ENCODE assay signal across 1 cellular context in the genomic region with DNA sequence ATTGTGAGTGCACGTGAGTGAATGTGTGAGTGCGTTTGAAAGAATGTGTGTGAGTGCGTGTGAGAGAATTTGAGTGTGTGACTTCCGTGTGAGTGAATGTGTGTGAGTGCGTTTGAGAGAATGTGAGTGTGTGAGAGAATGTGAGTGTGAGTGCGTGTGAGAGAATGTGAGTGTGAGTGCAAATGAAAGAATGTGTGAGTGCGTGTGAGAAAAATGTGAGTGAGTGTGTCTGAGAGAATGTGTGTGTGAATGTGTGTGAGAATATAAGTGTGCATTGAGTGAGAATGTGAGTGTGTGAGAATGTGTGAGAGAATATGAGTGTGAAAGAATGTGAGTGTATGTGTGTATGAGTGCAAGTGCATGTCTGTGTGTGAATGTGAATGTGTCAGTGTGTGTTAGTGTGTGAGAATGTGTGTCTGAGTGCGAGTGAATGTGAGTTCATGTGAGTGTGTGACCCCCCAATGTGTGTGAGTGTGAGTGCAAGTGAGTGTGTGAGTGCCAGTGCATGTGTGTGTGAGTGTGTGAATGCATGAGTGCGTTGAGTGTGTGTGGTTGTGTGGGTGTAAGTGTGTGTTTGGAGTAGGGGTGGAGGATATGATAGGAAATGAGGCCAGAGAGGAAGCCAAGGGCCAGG.
TF ChIP-seq lines count a peak whose summit lies in the region.

No MANE protein-coding gene starts in this region.

TF ChIP-seq in GM12878, 131 proteins besides CTCF, POLR2A, EP300 and RAD21:
- no peak for TF ChIP-seq NR2C1 (IDR thresholded peaks at IDR 0.05)
- TF ChIP-seq BCL3 (IDR thresholded peaks at IDR 0.05; ENCODE audit: borderline replicate concordance, insufficient read depth, low read depth, low read length, poor library complexity, severe bottlenecking) = peak; percentile 71
- TF ChIP-seq, protein P1, sequence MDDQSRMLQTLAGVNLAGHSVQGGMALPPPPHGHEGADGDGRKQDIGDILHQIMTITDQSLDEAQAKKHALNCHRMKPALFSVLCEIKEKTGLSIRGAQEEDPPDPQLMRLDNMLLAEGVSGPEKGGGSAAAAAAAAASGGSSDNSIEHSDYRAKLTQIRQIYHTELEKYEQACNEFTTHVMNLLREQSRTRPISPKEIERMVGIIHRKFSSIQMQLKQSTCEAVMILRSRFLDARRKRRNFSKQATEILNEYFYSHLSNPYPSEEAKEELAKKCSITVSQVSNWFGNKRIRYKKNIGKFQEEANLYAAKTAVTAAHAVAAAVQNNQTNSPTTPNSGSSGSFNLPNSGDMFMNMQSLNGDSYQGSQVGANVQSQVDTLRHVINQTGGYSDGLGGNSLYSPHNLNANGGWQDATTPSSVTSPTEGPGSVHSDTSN (IDR thresholded peaks at IDR 0.05; ENCODE audit: insufficient replicate concordance, low read depth, low read length) = peak; percentile 21
- TF ChIP-seq NRF1 (conservative IDR thresholded peaks at IDR 0.05; ENCODE audit: low read depth, low read length) = no peak
- TF ChIP-seq, protein P2, sequence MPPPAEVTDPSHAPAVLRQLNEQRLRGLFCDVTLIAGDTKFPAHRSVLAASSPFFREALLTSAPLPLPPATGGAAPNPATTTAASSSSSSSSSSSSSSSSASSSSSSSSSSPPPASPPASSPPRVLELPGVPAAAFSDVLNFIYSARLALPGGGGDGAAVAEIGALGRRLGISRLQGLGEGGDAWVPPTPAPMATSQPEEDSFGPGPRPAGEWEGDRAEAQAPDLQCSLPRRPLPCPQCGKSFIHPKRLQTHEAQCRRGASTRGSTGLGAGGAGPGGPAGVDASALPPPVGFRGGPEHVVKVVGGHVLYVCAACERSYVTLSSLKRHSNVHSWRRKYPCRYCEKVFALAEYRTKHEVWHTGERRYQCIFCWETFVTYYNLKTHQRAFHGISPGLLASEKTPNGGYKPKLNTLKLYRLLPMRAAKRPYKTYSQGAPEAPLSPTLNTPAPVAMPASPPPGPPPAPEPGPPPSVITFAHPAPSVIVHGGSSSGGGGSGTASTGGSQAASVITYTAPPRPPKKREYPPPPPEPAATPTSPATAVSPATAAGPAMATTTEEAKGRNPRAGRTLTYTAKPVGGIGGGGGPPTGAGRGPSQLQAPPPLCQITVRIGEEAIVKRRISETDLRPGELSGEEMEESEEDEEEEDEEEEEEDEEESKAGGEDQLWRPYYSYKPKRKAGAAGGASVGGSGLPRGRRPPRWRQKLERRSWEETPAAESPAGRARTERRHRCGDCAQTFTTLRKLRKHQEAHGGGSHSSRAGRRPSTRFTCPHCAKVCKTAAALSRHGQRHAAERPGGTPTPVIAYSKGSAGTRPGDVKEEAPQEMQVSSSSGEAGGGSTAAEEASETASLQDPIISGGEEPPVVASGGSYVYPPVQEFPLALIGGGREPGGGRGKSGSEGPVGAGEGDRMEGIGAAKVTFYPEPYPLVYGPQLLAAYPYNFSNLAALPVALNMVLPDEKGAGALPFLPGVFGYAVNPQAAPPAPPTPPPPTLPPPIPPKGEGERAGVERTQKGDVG (CRISPR knock-in tag; IDR thresholded peaks at IDR 0.05) = no peak
- TF ChIP-seq NKRF (conservative IDR thresholded peaks at IDR 0.05) = no peak
- no peak for TF ChIP-seq CREM (IDR thresholded peaks at IDR 0.05; ENCODE audit: low read depth)
- TF ChIP-seq PAX8 (IDR thresholded peaks at IDR 0.05) = no peak
